Comparison of ENCODE assay signal across 13 cellular contexts in genomic region chr11:28621648-28622215, GRCh38.
DNase-seq lines count a peak whose midpoint lies in the region; ATAC-seq and TF ChIP-seq lines count a peak whose summit lies in the region.
"Had no signal": no experiment of that assay in that cellular context is flagged by ENCODE, and none has a peak within 500 bp of the region (broad histone marks: within the 10 kb centered on the region; RNA-seq: fewer than 3 reads in every experiment).

No MANE protein-coding gene starts in this region.

- no peaks in the 10 kb centered on the region for H3K4me1 Mint-ChIP-seq in type B pancreatic cell (ENCODE audit: unreplicated experiment)
- H3K4me1 Mint-ChIP-seq: activated CD4-positive, alpha-beta T cell treated with anti-CD3 and anti-CD28 coated beads, Interleukin-2, amount 10 ng/mL, durations not matched to agents 7 days and 5 days; activated naive CD4-positive, alpha-beta T cell treated with anti-CD3 and anti-CD28 coated beads, Interleukin-2, amount 10 ng/mL, durations not matched to agents 7 days and 5 days; CD8-positive, alpha-beta memory T cell had no signal

- H3K36me3 Mint-ChIP-seq in type B pancreatic cell, result no peaks in the 10 kb centered on the region
- H3K36me3 Mint-ChIP-seq: activated naive CD4-positive, alpha-beta T cell treated with anti-CD3 and anti-CD28 coated beads, Interleukin-2, amount 10 ng/mL, durations not matched to agents 7 days and 5 days; CD8-positive, alpha-beta memory T cell had no signal

- H3K4me2 ChIP-seq in DND-41 (ENCODE audit: insufficient read depth, low read length), result no peak overlapping the region
- peak overlapping the region; percentile 63 for H3K4me2 ChIP-seq in fibroblast of lung (ENCODE audit: extremely low read depth, insufficient read depth, low read length)

- no peaks in the 10 kb centered on the region for H3K36me3 ChIP-seq in DND-41 (ENCODE audit: insufficient read depth, low read length)
- no peaks in the 10 kb centered on the region for H3K36me3 ChIP-seq in fibroblast of lung (ENCODE audit: control insufficient read depth, insufficient read depth, low read length)
- no peaks in the 10 kb centered on the region for H3K36me3 ChIP-seq in ovary
- H3K36me3 ChIP-seq in WERI-Rb-1, result no peaks in the 10 kb centered on the region

- H2AFZ ChIP-seq in DND-41 (ENCODE audit: low read depth, low read length) (no peak overlapping the region), fibroblast of lung (ENCODE audit: low read length) (no peak overlapping the region)

- no peak overlapping the region for H3K4me3 Mint-ChIP-seq in type B pancreatic cell
- H3K4me3 Mint-ChIP-seq: activated CD4-positive, alpha-beta T cell treated with anti-CD3 and anti-CD28 coated beads, Interleukin-2, amount 10 ng/mL, durations not matched to agents 7 days and 5 days; activated naive CD4-positive, alpha-beta T cell treated with anti-CD3 and anti-CD28 coated beads, Interleukin-2, amount 10 ng/mL, durations not matched to agents 7 days and 5 days; CD8-positive, alpha-beta memory T cell; effector memory CD8-positive, alpha-beta T cell had no signal

- no peaks in the 10 kb centered on the region for H3K9me3 ChIP-seq in DND-41 (ENCODE audit: insufficient read depth, low read length, severe bottlenecking)
- H3K9me3 ChIP-seq in fibroblast of lung (ENCODE audit: control insufficient read depth, insufficient read depth, low read depth, low read length), result no peaks in the 10 kb centered on the region
- H3K9me3 ChIP-seq in ovary, result no peaks in the 10 kb centered on the region
- no peaks in the 10 kb centered on the region for H3K9me3 ChIP-seq in WERI-Rb-1 (ENCODE audit: severe bottlenecking)

- DNase-seq in DND-41 (peak; percentile 10), NCI-H774 (lab: John Stamatoyannopoulos, UW) (peak; percentile 61), fibroblast of lung (ENCODE audit: low read depth in 2 of 2) (peak; percentile 17 to 20), ovary (peak in 4 of 5 donors; percentile 12 to 33 (median 23)), type B pancreatic cell (ENCODE audit: extremely low spot score, unreplicated experiment) (no peak), WERI-Rb-1 (no peak)
- no peak for DNase-seq in stimulated activated naive CD8-positive, alpha-beta T cell treated with anti-CD3 and anti-CD28 coated beads, Interleukin-15, Interleukin-2, amounts not matched to agents 100 U/mL and 50 U/mL, for 24 hours
- DNase-seq: activated CD4-positive, alpha-beta T cell treated with anti-CD3 and anti-CD28 coated beads, Interleukin-2, amount 10 ng/mL, durations not matched to agents 7 days and 5 days; activated naive CD4-positive, alpha-beta T cell treated with anti-CD3 and anti-CD28 coated beads, Interleukin-2, amount 10 ng/mL, durations not matched to agents 7 days and 5 days; CD8-positive, alpha-beta memory T cell; effector memory CD8-positive, alpha-beta T cell; stimulated activated CD4-positive, alpha-beta T cell treated with anti-CD3 and anti-CD28 coated beads, Interleukin-1b, Interleukin-23, amount 100 ng/mL, for 48 hours had no signal

- H3K27me3 ChIP-seq in DND-41 (ENCODE audit: insufficient read depth, low read length, poor library complexity) (no peaks in the 10 kb centered on the region), fibroblast of lung (ENCODE audit: control insufficient read depth, insufficient read depth, low read length) (no peaks in the 10 kb centered on the region), ovary (no peaks in the 10 kb centered on the region), WERI-Rb-1 (ENCODE audit: insufficient read depth, low read depth, severe bottlenecking) (no peaks in the 10 kb centered on the region)

- H3K27ac Mint-ChIP-seq in type B pancreatic cell, result no peak overlapping the region
- H3K27ac Mint-ChIP-seq: activated CD4-positive, alpha-beta T cell treated with anti-CD3 and anti-CD28 coated beads, Interleukin-2, amount 10 ng/mL, durations not matched to agents 7 days and 5 days; activated naive CD4-positive, alpha-beta T cell treated with anti-CD3 and anti-CD28 coated beads, Interleukin-2, amount 10 ng/mL, durations not matched to agents 7 days and 5 days; CD8-positive, alpha-beta memory T cell; effector memory CD8-positive, alpha-beta T cell had no signal

- 10 to 27% (median 27%) methylated on average over 8 of the region's 8 CpGs for whole genome bisulfite sequencing in ovary, 3 donors

- H3K4me1 ChIP-seq in DND-41 (ENCODE audit: insufficient read depth, low read length) (no peaks in the 10 kb centered on the region), fibroblast of lung (ENCODE audit: control insufficient read depth, extremely low read depth, insufficient read depth, low read length) (peaks cover 3% of the 10 kb centered on the region), ovary (ENCODE audit: insufficient read depth) (no peaks in the 10 kb centered on the region)

- TF ChIP-seq EP300 in ovary (IDR thresholded peaks at IDR 0.05), result no peak

- intact Hi-C loops in ovary (cut with DNase I), result no loop called here

- H3K9ac ChIP-seq in DND-41 (ENCODE audit: low read depth, low read length) (no peak overlapping the region), fibroblast of lung (ENCODE audit: insufficient read depth, low read length) (no peak overlapping the region)

- H4K20me1 ChIP-seq in DND-41 (ENCODE audit: insufficient read depth, low read length), result no peaks in the 10 kb centered on the region
- no peaks in the 10 kb centered on the region for H4K20me1 ChIP-seq in fibroblast of lung (ENCODE audit: control insufficient read depth, extremely low read depth, insufficient read depth, low read length)

- no peak for TF ChIP-seq CTCF in DND-41 (IDR thresholded peaks at IDR 0.05; ENCODE audit: borderline replicate concordance, extremely low read depth, low read length, poor library complexity, severe bottlenecking)
- no peak for TF ChIP-seq CTCF in fibroblast of lung (conservative IDR thresholded peaks at IDR 0.05 in 1 of 2, IDR thresholded peaks at IDR 0.05 in 1 of 2; ENCODE audit: low read depth in 1 of 2, low read length in 2 of 2)
- TF ChIP-seq CTCF in ovary (IDR thresholded peaks at IDR 0.05), result no peak
- TF ChIP-seq CTCF in type B pancreatic cell (conservative IDR thresholded peaks at IDR 0.05), result no peak
- TF ChIP-seq CTCF in WERI-Rb-1 (IDR thresholded peaks at IDR 0.05; ENCODE audit: low read depth, low read length), result no peak

- H3K27ac ChIP-seq in DND-41 (ENCODE audit: low read length) (no peak overlapping the region), fibroblast of lung (ENCODE audit: insufficient read depth, low read length) (no peak overlapping the region), ovary (no peak overlapping the region), WERI-Rb-1 (no peak overlapping the region)

- ATAC-seq in DND-41 (ENCODE audit: insufficient read depth, low read depth) (peak; percentile 72), GM18505 (IDR thresholded peaks at IDR 0.05; ENCODE audit: unreplicated experiment) (no peak)
- ATAC-seq in stimulated activated naive CD8-positive, alpha-beta T cell treated with anti-CD3 and anti-CD28 coated beads, Interleukin-15, Interleukin-2, amounts not matched to agents 100 U/mL and 50 U/mL, for 24 hours, result no peak
- ATAC-seq: effector memory CD8-positive, alpha-beta T cell had no signal

- H3K27me3 Mint-ChIP-seq in type B pancreatic cell, result no peaks in the 10 kb centered on the region
- H3K27me3 Mint-ChIP-seq: activated CD4-positive, alpha-beta T cell treated with anti-CD3 and anti-CD28 coated beads, Interleukin-2, amount 10 ng/mL, durations not matched to agents 7 days and 5 days; activated naive CD4-positive, alpha-beta T cell treated with anti-CD3 and anti-CD28 coated beads, Interleukin-2, amount 10 ng/mL, durations not matched to agents 7 days and 5 days; CD8-positive, alpha-beta memory T cell; effector memory CD8-positive, alpha-beta T cell had no signal

- TF ChIP-seq POLR2A in ovary (IDR thresholded peaks at IDR 0.05) (no peak), GM18505 (IDR thresholded peaks at IDR 0.05; ENCODE audit: borderline replicate concordance, extremely low read depth, insufficient read depth, insufficient read length) (no peak)

- H3K9me3 Mint-ChIP-seq in type B pancreatic cell, result peaks cover 3% of the 10 kb centered on the region

- H3K79me2 ChIP-seq in DND-41 (ENCODE audit: insufficient read depth, low read length), result no peaks in the 10 kb centered on the region
- H3K79me2 ChIP-seq in fibroblast of lung (ENCODE audit: control insufficient read depth, insufficient read depth, low read length), result no peaks in the 10 kb centered on the region

- H3K4me3 ChIP-seq in DND-41 (ENCODE audit: low read depth in 1 of 2, low read length in 2 of 2) (no peak overlapping the region), fibroblast of lung (replicated peaks in 1 of 4; ENCODE audit: control extremely low read depth in 1 of 4, insufficient read depth in 1 of 4, low read depth in 3 of 4, low read length in 4 of 4) (no peak overlapping the region), ovary (peak overlapping the region; percentile 17), WERI-Rb-1 (ENCODE audit: low read depth, low read length) (no peak overlapping the region)

Comparison
In these comparisons a context has a peak if more than half of its experiments do, and no peak if none do; other contexts are left out.
1. DNase-seq: peak in DND-41 (single experiment), NCI-H774 (single experiment), fibroblast of lung (2 of 2) and ovary (4 of 5); none in type B pancreatic cell (single experiment), stimulated activated naive CD8-positive, alpha-beta T cell treated with anti-CD3 and anti-CD28 coated beads, Interleukin-15, Interleukin-2, amounts not matched to agents 100 U/mL and 50 U/mL, for 24 hours (single experiment) and WERI-Rb-1 (single experiment).